In the genomic region with DNA sequence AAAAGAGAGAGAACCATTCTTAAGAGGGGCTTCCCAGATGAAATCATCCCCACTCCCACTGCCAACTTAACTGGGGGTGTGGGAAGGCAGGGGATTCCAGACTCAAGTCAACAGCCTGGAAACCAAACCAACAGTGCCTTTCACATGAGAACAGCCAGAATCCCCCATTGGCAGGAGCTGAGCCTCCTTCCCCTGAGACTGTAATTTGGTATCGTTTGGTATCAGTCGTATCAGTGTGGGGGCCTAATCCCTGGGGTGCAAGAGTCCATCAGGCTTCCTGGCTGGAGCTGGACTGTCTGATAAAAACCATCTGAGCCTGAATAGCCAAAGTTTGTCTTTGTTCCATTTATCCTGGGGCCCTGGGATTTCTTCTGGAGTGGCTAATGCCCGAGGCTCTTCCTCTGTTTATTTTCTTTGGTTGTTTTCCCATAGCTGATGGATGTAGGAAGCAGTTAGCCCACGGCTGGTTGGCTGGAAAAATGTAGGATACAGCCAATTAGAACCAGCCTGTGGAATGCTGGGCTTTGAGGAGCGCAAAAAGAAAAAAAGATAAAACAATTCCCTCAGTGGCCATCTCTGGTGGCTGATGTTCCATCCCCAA, we compare ENCODE assay signal across 14 cellular contexts.
DNase-seq lines count a peak whose midpoint lies in the region; ATAC-seq, FAIRE-seq and TF ChIP-seq lines count a peak whose summit lies in the region.
"Had no signal": no experiment of that assay in that cellular context is flagged by ENCODE, and none has a peak within 500 bp of the region (broad histone marks: within the 10 kb centered on the region; RNA-seq: fewer than 3 reads in every experiment).

No MANE protein-coding gene starts in this region.

- no peaks in the 10 kb centered on the region for H3K9me3 Mint-ChIP-seq in Calu3 (ENCODE audit: low read depth, unreplicated experiment)
- H3K9me3 Mint-ChIP-seq: activated T-cell treated with anti-CD3 and anti-CD28 coated beads, Interleukin-2, amount 50 U/mL, for 4 hours; CD14-positive monocyte; stimulated activated naive CD8-positive, alpha-beta T cell treated with anti-CD3 and anti-CD28 coated beads, Interleukin-15, Interleukin-2, amounts not matched to agents 100 ng/mL and 50 ng/mL, for 24 hours; T-helper 1 cell treated with Interleukin-12 subunit alpha and Interleukin-12 subunit beta and Interleukin-4 antibody, amounts not matched to agents 30 μg/mL and 1 μg/mL, for 36 hours had no signal

- H3K36me3 ChIP-seq in right lobe of liver = no peaks in the 10 kb centered on the region

- no peaks in the 10 kb centered on the region for H3K27me3 ChIP-seq in right lobe of liver

- intact Hi-C loops in right lobe of liver (cut with DNase I) = no loop called here
- intact Hi-C loops in Calu3 (cut with micrococcal nuclease; ENCODE audit: unreplicated experiment) = no loop called here

- TF ChIP-seq POLR2A in right lobe of liver (IDR thresholded peaks at IDR 0.05) = no peak

- no peak overlapping the region for H3K4me3 Mint-ChIP-seq in Calu3 (ENCODE audit: low read depth, unreplicated experiment)
- H3K4me3 Mint-ChIP-seq: activated T-cell treated with anti-CD3 and anti-CD28 coated beads, Interleukin-2, amount 50 U/mL, for 4 hours; CD14-positive monocyte; stimulated activated naive CD8-positive, alpha-beta T cell treated with anti-CD3 and anti-CD28 coated beads, Interleukin-15, Interleukin-2, amounts not matched to agents 100 ng/mL and 50 ng/mL, for 24 hours; T-helper 1 cell treated with Interleukin-12 subunit alpha and Interleukin-12 subunit beta and Interleukin-4 antibody, amounts not matched to agents 30 μg/mL and 1 μg/mL, for 36 hours had no signal

- H3K9me3 ChIP-seq in right lobe of liver = no peaks in the 10 kb centered on the region

- no TSS peak for BruUV-seq in Calu3 (replicated peaks; lab: Mats Ljungman, UMichigan)

- H3K27ac ChIP-seq in right lobe of liver = no peak overlapping the region

- H3K27me3 Mint-ChIP-seq in Calu3 (ENCODE audit: unreplicated experiment) = no peaks in the 10 kb centered on the region

- DNase-seq in AG20443 (ENCODE audit: low spot score) (peak; percentile 86), NCI-H460 (ENCODE audit: extremely low read depth, low read depth) (peak; percentile 98), dedifferentiated amniotic fluid mesenchymal stem cell (ENCODE audit: extremely low spot score) (peak; percentile 97), myocyte (ENCODE audit: low read depth) (peak; percentile 45), cortex of kidney (lab: John Stamatoyannopoulos, UW) (no peak), RCC 7860 (ENCODE audit: low spot score) (no peak), right lobe of liver (no peak), Calu3 (no peak)
- DNase-seq: activated T-cell treated with anti-CD3 and anti-CD28 coated beads, Interleukin-2, amount 50 U/mL, for 4 hours; small intestine had no signal

- TF ChIP-seq CTCF in right lobe of liver (IDR thresholded peaks at IDR 0.05) (no peak), Calu3 (IDR thresholded peaks at IDR 0.05; ENCODE audit: unreplicated experiment) (no peak)

- CTCF ChIA-PET in Calu3 (lab: Charles Lee) = no interaction called here

- H3K4me1 Mint-ChIP-seq in Calu3 (ENCODE audit: low read depth, unreplicated experiment) = peaks cover 33% of the 10 kb centered on the region

- no peak overlapping the region for H3K27ac Mint-ChIP-seq in Calu3 (ENCODE audit: unreplicated experiment)
- H3K27ac Mint-ChIP-seq: stimulated activated naive CD8-positive, alpha-beta T cell treated with anti-CD3 and anti-CD28 coated beads, Interleukin-15, Interleukin-2, amounts not matched to agents 100 ng/mL and 50 ng/mL, for 24 hours; T-helper 1 cell treated with Interleukin-12 subunit alpha and Interleukin-12 subunit beta and Interleukin-4 antibody, amounts not matched to agents 30 μg/mL and 1 μg/mL, for 36 hours had no signal

- ATAC-seq in right lobe of liver = no peak
- ATAC-seq: activated T-cell treated with anti-CD3 and anti-CD28 coated beads, Interleukin-2, amount 50 U/mL, for 4 hours; HCT116 had no signal

- no peaks in the 10 kb centered on the region for H3K36me3 Mint-ChIP-seq in Calu3 (ENCODE audit: insufficient read depth, unreplicated experiment)
- H3K36me3 Mint-ChIP-seq: CD14-positive monocyte had no signal

- H3K4me3 ChIP-seq in right lobe of liver = no peak overlapping the region

- WGBS in right lobe of liver (ENCODE audit: insufficient coverage, low coverage, low lambda C conversion rate, missing lambda C conversion rate) = 19% methylated on average over 3 of the region's 5 CpGs

- no peak for FAIRE-seq in RCC 7860 (lab: Jason Lieb, UNC)
- FAIRE-seq: small intestine had no signal

- H3K4me1 ChIP-seq in right lobe of liver = no peaks in the 10 kb centered on the region

Comparison
In these comparisons a context has a peak if more than half of its experiments do, and no peak if none do; other contexts are left out.
1. DNase-seq: peak in AG20443 (single experiment), NCI-H460 (single experiment), dedifferentiated amniotic fluid mesenchymal stem cell (single experiment) and myocyte (single experiment); none in cortex of kidney (single experiment), RCC 7860 (single experiment), right lobe of liver (0 of 3) and Calu3 (single experiment).